In the genomic region with DNA sequence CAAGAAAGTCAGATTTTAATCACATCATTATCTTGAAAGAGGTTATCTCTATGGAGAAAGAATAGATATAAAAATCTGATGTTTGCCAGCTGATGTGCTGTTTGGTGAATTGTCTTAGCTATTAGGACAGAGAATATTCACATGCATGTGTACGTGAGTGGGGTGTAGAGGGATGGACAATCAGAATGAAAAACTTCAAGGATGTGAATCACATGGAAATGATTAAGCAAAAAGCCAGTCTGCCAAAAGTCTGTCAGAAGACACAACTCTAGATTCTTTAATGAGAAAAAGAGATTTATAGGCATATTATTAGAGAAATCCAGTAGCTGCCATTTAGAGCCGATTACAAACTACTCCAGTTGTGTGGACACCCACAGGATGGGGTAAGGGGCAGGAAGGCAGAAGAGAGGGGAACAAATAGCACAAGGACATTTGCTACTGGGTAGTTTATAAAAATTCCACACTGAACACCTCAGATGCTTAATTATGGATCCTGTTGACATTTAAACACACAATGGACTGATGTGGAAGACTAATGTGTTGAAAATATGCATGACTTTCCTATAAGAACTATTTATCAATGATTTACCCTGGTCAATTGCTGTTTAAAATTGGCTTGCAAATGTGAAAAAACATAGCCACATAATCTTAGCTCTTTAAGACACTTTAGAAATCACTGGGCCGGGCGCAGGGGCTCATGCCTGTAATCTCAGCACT, we compare ENCODE assay signal across 1 cellular context.
TF ChIP-seq lines count a peak whose summit lies in the region.

No MANE protein-coding gene starts in this region.

TF ChIP-seq in endothelial cell of umbilical vein, 7 proteins besides CTCF, POLR2A, EP300 and RAD21:
- TF ChIP-seq FOS (IDR thresholded peaks at IDR 0.05; ENCODE audit: borderline replicate concordance, insufficient read depth, low read length) = peak; percentile 37
- no peak for TF ChIP-seq JUN (IDR thresholded peaks at IDR 0.05; ENCODE audit: borderline replicate concordance, insufficient read depth, insufficient read length, low read depth)
- TF ChIP-seq POLR2AphosphoS5 (IDR thresholded peaks at IDR 0.05; ENCODE audit: insufficient read depth, low read depth, low read length) = no peak
